Comparison of ENCODE assay signal across 17 cellular contexts in genomic region chr2:60410458-60411146, GRCh38.
DNase-seq lines count a peak whose midpoint lies in the region; ATAC-seq, FAIRE-seq and TF ChIP-seq lines count a peak whose summit lies in the region.
"Had no signal": no experiment of that assay in that cellular context is flagged by ENCODE, and none has a peak within 500 bp of the region (broad histone marks: within the 10 kb centered on the region; RNA-seq: fewer than 3 reads in every experiment).

No MANE protein-coding gene starts in this region.

- H3K4me1 ChIP-seq in GM12878 (ENCODE audit: control insufficient read depth, insufficient read depth, low read length): peaks cover 38% of the 10 kb centered on the region

- no peaks in the 10 kb centered on the region for H3K79me2 ChIP-seq in GM12878 (ENCODE audit: control insufficient read depth, insufficient read depth, low read length)

- H4K20me1 ChIP-seq in GM12878 (ENCODE audit: control insufficient read depth, insufficient read depth): no peaks in the 10 kb centered on the region

- H3K36me3 ChIP-seq in H7 (replicated peaks; ENCODE audit: control insufficient read depth, insufficient read depth, low read length) (no peaks in the 10 kb centered on the region), GM12878 (ENCODE audit: control insufficient read depth in 2 of 2, insufficient read depth in 2 of 2, low read length in 1 of 2) (no peaks in the 10 kb centered on the region)
- H3K36me3 ChIP-seq: SJSA1 had no signal

- H2AFZ ChIP-seq in GM12878 (ENCODE audit: control insufficient read depth, low read depth, low read length): peak overlapping the region; percentile 41

- H3K4me3 ChIP-seq in H7 (ENCODE audit: insufficient read depth, low read depth, low read length): no peak overlapping the region
- H3K4me3 ChIP-seq in GM12878: no peak overlapping the region
- H3K4me3 ChIP-seq: SJSA1 had no signal

- RAD21 ChIA-PET in GM12878 (lab: Charles Lee; ENCODE audit: unreplicated experiment): no interaction called here

- peak overlapping the region; percentile 44 for H3K4me2 ChIP-seq in GM12878 (ENCODE audit: control insufficient read depth, insufficient read depth)

- no peak overlapping the region for H3K27ac ChIP-seq in GM12878 (ENCODE audit: control insufficient read depth, insufficient read depth)
- H3K27ac ChIP-seq: RWPE1, SJSA1 had no signal

- peaks cover 3% of the 10 kb centered on the region for H3K9me3 Mint-ChIP-seq in stimulated activated memory B cell treated with anti-CD40 and anti-IgM and Interleukin-4, amounts not matched to agents 10 μg/mL and 1 μg/mL and 100 μg/mL, for 72 hours

- H3K27me3 Mint-ChIP-seq in stimulated activated memory B cell treated with anti-CD40 and anti-IgM and Interleukin-4, amounts not matched to agents 10 μg/mL and 1 μg/mL and 100 μg/mL, for 72 hours: no peaks in the 10 kb centered on the region

- peaks cover 67% of the 10 kb centered on the region for H3K4me1 Mint-ChIP-seq in stimulated activated memory B cell treated with anti-CD40 and anti-IgM and Interleukin-4, amounts not matched to agents 10 μg/mL and 1 μg/mL and 100 μg/mL, for 72 hours

- no peak for ATAC-seq in GM12878
- ATAC-seq in stimulated activated memory B cell treated with anti-CD40 and anti-IgM and Interleukin-4, amounts not matched to agents 10 μg/mL and 1 μg/mL and 100 μg/mL, for 72 hours: no peak
- ATAC-seq in GM21737 (IDR thresholded peaks at IDR 0.05; ENCODE audit: unreplicated experiment): no peak
- ATAC-seq: HCT116 had no signal

- no peaks in the 10 kb centered on the region; the same call in 1 of the 2 replicates for H3K27me3 ChIP-seq in H7 (ENCODE audit: control insufficient read depth, insufficient read depth, low read length)
- H3K27me3 ChIP-seq in GM12878 (replicated peaks in 1 of 2; ENCODE audit: control insufficient read depth in 2 of 2, insufficient read depth in 2 of 2, low read length in 1 of 2): no peaks in the 10 kb centered on the region
- H3K27me3 ChIP-seq: SJSA1 had no signal

- no peak for TF ChIP-seq EP300 in GM12878 (IDR thresholded peaks at IDR 0.05; ENCODE audit: borderline replicate concordance in 1 of 2, control insufficient read depth in 1 of 2, low read depth in 2 of 2, low read length in 2 of 2)

- intact Hi-C loops in GM12878 (cut with micrococcal nuclease; ENCODE audit: unreplicated experiment): loop anchor here (5.0 kb wide), 1 partner anchor 53 kb away; no protein-coding TSS in a partner anchor

- TF ChIP-seq CTCF in GM12878 (IDR thresholded peaks at IDR 0.05 in 2 of 3, conservative IDR thresholded peaks at IDR 0.05 in 1 of 3; ENCODE audit: control insufficient read depth in 2 of 3, extremely low read depth in 1 of 3, insufficient read depth in 1 of 3, low read depth in 3 of 3, low read length in 3 of 3): no peak

- H3K9ac ChIP-seq in GM12878 (ENCODE audit: control insufficient read depth, insufficient read depth, low read length): no peak overlapping the region; the same call in 1 of the 2 replicates

- 63% methylated on average over 17 of the region's 17 CpGs for whole genome bisulfite sequencing in GM12878 (ENCODE audit: insufficient coverage, insufficient replicate concordance, low lambda C conversion rate, missing lambda C conversion rate)

- no peak overlapping the region for H3K4me3 Mint-ChIP-seq in stimulated activated memory B cell treated with anti-CD40 and anti-IgM and Interleukin-4, amounts not matched to agents 10 μg/mL and 1 μg/mL and 100 μg/mL, for 72 hours

- SMC1A ChIA-PET in GM12878 (lab: Charles Lee; ENCODE audit: uncharacterized antibody, unreplicated experiment): no interaction called here

- H3K36me3 Mint-ChIP-seq in stimulated activated memory B cell treated with anti-CD40 and anti-IgM and Interleukin-4, amounts not matched to agents 10 μg/mL and 1 μg/mL and 100 μg/mL, for 72 hours: no peaks in the 10 kb centered on the region

- peak overlapping the region; percentile 38 for H3K27ac Mint-ChIP-seq in stimulated activated memory B cell treated with anti-CD40 and anti-IgM and Interleukin-4, amounts not matched to agents 10 μg/mL and 1 μg/mL and 100 μg/mL, for 72 hours

- no TSS peak for BruUV-seq in GM12878 (replicated peaks; lab: Mats Ljungman, UMichigan)

- H3K9me3 ChIP-seq in GM12878 (replicated peaks; ENCODE audit: control insufficient read depth, insufficient read depth, low read length): no peaks in the 10 kb centered on the region
- H3K9me3 ChIP-seq: SJSA1 had no signal

- in situ Hi-C loops in GM12878 (cut with MboI): no loop called here

- no peak for FAIRE-seq in GM12878 (lab: Jason Lieb, UNC)

- peak; percentile 76 for DNase-seq in H7
- no peak for DNase-seq in GM12878 (ENCODE audit: low read depth, low spot score)
- DNase-seq in left kidney (ENCODE audit: low read depth, low spot score): peak; percentile 72
- no peak for DNase-seq in hypothalamus (lab: John Stamatoyannopoulos, UW)
- DNase-seq in COR-L47 (lab: John Stamatoyannopoulos, UW): no peak
- DNase-seq: DMS 273 treated with DMSO at 0.1 percent for 48 hours, NCI-H1048, NCI-H1694, NCI-H2107, NCI-H226, NCI-H526 treated with DMSO at 0.1 percent for 48 hours, OCI-M1 had no signal

- CTCF ChIA-PET in GM12878 (lab: Yijun Ruan, JAX): no interaction called here

- TF ChIP-seq RAD21 in GM12878 (IDR thresholded peaks at IDR 0.05; ENCODE audit: insufficient read depth, low read depth, low read length): no peak

- POLR2A ChIA-PET in GM12878 (lab: Charles Lee): no interaction called here

- TF ChIP-seq POLR2A in GM12878 (IDR thresholded peaks at IDR 0.05; ENCODE audit: low read depth, low read length): no peak

TF ChIP-seq in GM12878, 131 proteins besides CTCF, POLR2A, EP300 and RAD21:
- TF ChIP-seq NBN (IDR thresholded peaks at IDR 0.05) (no peak), ZBTB4 (CRISPR knock-in tag; IDR thresholded peaks at IDR 0.05) (no peak), MXI1 (IDR thresholded peaks at IDR 0.05; ENCODE audit: low read depth, low read length) (no peak), POU2F2 (IDR thresholded peaks at IDR 0.05; ENCODE audit: borderline replicate concordance, low read depth, low read length) (no peak), MEF2A (IDR thresholded peaks at IDR 0.05; ENCODE audit: insufficient read depth, low read depth, low read length) (no peak), RB1 (IDR thresholded peaks at IDR 0.05; ENCODE audit: borderline replicate concordance) (no peak), ZSCAN29 (IDR thresholded peaks at IDR 0.05) (no peak), WRNIP1 (IDR thresholded peaks at IDR 0.05; ENCODE audit: borderline replicate concordance, low read depth, low read length) (no peak)

Comparison
In these comparisons a context has a peak if more than half of its experiments do, and no peak if none do; other contexts are left out.
1. DNase-seq: peak in H7 (single experiment) and left kidney (single experiment); none in GM12878 (single experiment), hypothalamus (0 of 51) and COR-L47 (single experiment).